In genomic region chr9:37066139-37066725, GRCh38 we compare ENCODE assay signal across 16 cellular contexts. TPM values are rescaled to one million over a fixed set of nuclear protein-coding genes. Genes with fewer than 3 reads are reported as not detected.
DNase-seq lines count a peak whose midpoint lies in the region; ATAC-seq and TF ChIP-seq lines count a peak whose summit lies in the region.
"Had no signal": no experiment of that assay in that cellular context is flagged by ENCODE, and none has a peak within 500 bp of the region (broad histone marks: within the 10 kb centered on the region; RNA-seq: fewer than 3 reads in every experiment).

No MANE protein-coding gene starts in this region.

- H3K27me3 ChIP-seq in OCI-LY3 (ENCODE audit: low read depth, low read length) (no peaks in the 10 kb centered on the region), MG63 (peaks cover 6% of the 10 kb centered on the region), adrenal gland (peaks cover 7% of the 10 kb centered on the region)

- ATAC-seq in GM19372 (IDR thresholded peaks at IDR 0.05; ENCODE audit: low read depth, unreplicated experiment) (peak; percentile 70), HG02973 (IDR thresholded peaks at IDR 0.05; ENCODE audit: unreplicated experiment) (peak; percentile 59)
- ATAC-seq: activated CD4-positive, CD25-positive, alpha-beta regulatory T cell treated with anti-CD3 and anti-CD28 coated beads, Interleukin-2, amount 50 U/mL, for 24 hours had no signal

- H3K36me3 ChIP-seq in OCI-LY3 (replicated peaks; ENCODE audit: low read depth, low read length), result no peaks in the 10 kb centered on the region
- no peaks in the 10 kb centered on the region for H3K36me3 ChIP-seq in MG63
- no peaks in the 10 kb centered on the region for H3K36me3 ChIP-seq in adrenal gland (replicated peaks in 1 of 2)

- DNase-seq in GM12865 (ENCODE audit: low read depth) (peak; percentile 35), NCI-H510A (lab: John Stamatoyannopoulos, UW) (no peak), MG63 (no peak), T-helper 1 cell (no peak), adrenal gland (no peak)
- DNase-seq: DMS153, immature natural killer cell, NCI-H146, NCI-H69 had no signal

- no peak overlapping the region for H3K9ac ChIP-seq in OCI-LY3 (ENCODE audit: low read length)

- peak overlapping the region; percentile 65; the same call in 1 of the 2 replicates for H2AFZ ChIP-seq in OCI-LY3 (ENCODE audit: low read depth, low read length)

- H3K4me1 ChIP-seq in OCI-LY3 (ENCODE audit: low read length) (peaks cover 29% of the 10 kb centered on the region), adrenal gland (replicated peaks in 1 of 2) (no peaks in the 10 kb centered on the region)

- TF ChIP-seq POLR2A in adrenal gland (IDR thresholded peaks at IDR 0.05), result no peak

- 30 to 44% (median 37%) methylated on average over 3 of the region's 3 CpGs for WGBS in adrenal gland, 4 donors

- H3K9me3 ChIP-seq in OCI-LY3 (ENCODE audit: insufficient read depth, low read length) (no peaks in the 10 kb centered on the region), MG63 (no peaks in the 10 kb centered on the region), adrenal gland (replicated peaks in 1 of 3) (no peaks in the 10 kb centered on the region)

- TF ChIP-seq CTCF in GM12865 (IDR thresholded peaks at IDR 0.05; ENCODE audit: insufficient read depth, low read depth, low read length, missing control alignments) (no peak), OCI-LY3 (IDR thresholded peaks at IDR 0.05; ENCODE audit: low read depth, low read length) (no peak), adrenal gland (IDR thresholded peaks at IDR 0.05) (no peak)

- intact Hi-C loops in adrenal gland (cut with DNase I), result no loop called here

- H3K4me2 ChIP-seq in OCI-LY3 (ENCODE audit: low read length), result peak overlapping the region; percentile 57

- H3K27ac ChIP-seq in OCI-LY3 (ENCODE audit: low read length) (no peak overlapping the region), adrenal gland (no peak overlapping the region)

- no peaks in the 10 kb centered on the region for H4K20me1 ChIP-seq in OCI-LY3 (ENCODE audit: insufficient read depth, low read length)

- no peaks in the 10 kb centered on the region for H3K79me2 ChIP-seq in OCI-LY3 (ENCODE audit: low read length)

- H3K4me3 ChIP-seq in GM12865 (ENCODE audit: low read depth, low read length) (no peak overlapping the region), OCI-LY3 (ENCODE audit: low read length) (peak overlapping the region; percentile 31; the same call in 1 of the 2 replicates), MG63 (no peak overlapping the region), adrenal gland (no peak overlapping the region)

RNA-seq across cellular contexts. Expression of gene PAX5, which starts 32.2 kb away (rescaled TPM):
- not detected in 2 replicates for total RNA-seq in MG63 (2014; rRNA removed; shearing (Covaris generic); ENCODE audit: low replicate concordance)
- under 1 TPM in 3 of 8 donors, not detected in 5; 0.10 to 0.22 (median 0.19) TPM for total RNA-seq in adrenal gland
- polyA plus RNA-seq in adrenal gland, result under 1 TPM in 2 of 3 donors, not detected in 1; under 0.01 to 0.07 TPM
- total RNA-seq: dermis microvascular lymphatic vessel endothelial cell, fibroblast of villous mesenchyme, pulmonary artery endothelial cell had no signal

RNA-seq across cellular contexts. Expression of gene ZCCHC7, which starts 54.1 kb away (rescaled TPM):
- 7.7 and 12.0 TPM in 2 replicates for total RNA-seq in MG63 (2014; rRNA removed; shearing (Covaris generic); ENCODE audit: low replicate concordance)
- total RNA-seq in adrenal gland, result 10 to 100 TPM in 7 of 8 donors, 1 to 10 TPM in 1; 6.0 to 20.8 (median 16.6) TPM
- polyA plus RNA-seq in adrenal gland, result 10 to 100 TPM; 12.4 to 21.3 (median 19.4) TPM
